In the genomic region with DNA sequence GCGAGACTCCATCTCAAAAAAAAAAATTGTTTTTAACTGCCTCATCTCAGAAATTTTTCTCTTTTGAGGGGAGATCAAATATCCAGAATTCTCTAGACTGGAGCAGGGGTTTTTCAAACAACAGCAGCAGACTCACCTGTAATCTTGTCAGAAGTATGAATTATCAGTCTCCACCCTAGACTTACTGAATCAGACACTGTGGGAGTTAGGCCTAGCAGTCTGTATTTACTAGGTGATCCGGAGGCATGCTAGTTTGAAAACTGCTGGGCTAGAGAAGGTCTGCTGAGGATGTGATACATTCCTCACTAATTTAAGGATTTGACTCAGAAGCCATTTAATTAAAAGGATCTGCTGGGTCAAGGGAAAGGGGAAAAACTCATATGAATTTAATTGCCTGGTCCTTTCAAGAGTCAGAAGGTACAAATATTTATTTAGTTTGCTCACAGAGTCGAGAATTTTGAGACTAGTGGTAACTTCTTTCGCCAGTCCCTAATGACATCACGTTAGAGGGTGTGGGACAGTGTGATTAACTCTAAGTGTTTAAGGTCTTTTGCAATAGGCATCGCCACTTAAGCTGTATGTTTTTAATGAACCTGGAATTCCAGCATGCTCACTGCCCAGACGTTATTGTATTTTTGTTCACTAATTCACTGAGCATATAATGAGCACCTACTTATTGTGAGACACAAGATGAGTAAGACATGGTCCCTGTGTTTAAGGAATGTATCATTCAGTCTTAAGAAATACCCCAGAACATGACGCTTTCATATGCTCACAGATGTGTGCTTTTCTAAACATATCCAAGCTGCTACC, we compare ENCODE assay signal across 12 cellular contexts. TPM values are rescaled to one million over a fixed set of nuclear protein-coding genes. Genes with fewer than 3 reads are reported as not detected.
DNase-seq lines count a peak whose midpoint lies in the region; ATAC-seq lines count a peak whose summit lies in the region.
"Had no signal": no experiment of that assay in that cellular context is flagged by ENCODE, and none has a peak within 500 bp of the region (broad histone marks: within the 10 kb centered on the region; RNA-seq: fewer than 3 reads in every experiment).

No MANE protein-coding gene starts in this region.

- intact Hi-C loops in posterior cingulate gyrus (cut with DNase I), result no loop called here

- in situ Hi-C loops in G401 (cut with HindIII; ENCODE audit: low sequenced_read_pairs), result no loop called here

- DNase-seq in G401 (ENCODE audit: low spot score) (peak; percentile 76), RKO (ENCODE audit: low spot score) (peak; percentile 41), skeletal muscle cell (ENCODE audit: low read depth) (peak; percentile 83), posterior cingulate gyrus (no peak), NCI-H2081 (lab: John Stamatoyannopoulos, UW) (no peak), DMS153 (lab: John Stamatoyannopoulos, UW) (no peak)
- no peak for DNase-seq in activated CD8-positive, alpha-beta memory T cell treated with anti-CD3 and anti-CD28 coated beads, Interleukin-2, amount 50 U/mL, for 48 hours
- DNase-seq: activated CD8-positive, alpha-beta T cell treated with anti-CD3 and anti-CD28 coated beads for 36 hours; dorsolateral prefrontal cortex; sigmoid colon; T-helper 17 cell had no signal

- H3K4me3 ChIP-seq in skeletal muscle cell (ENCODE audit: low read depth, low read length), result no peak overlapping the region
- H3K4me3 ChIP-seq: dorsolateral prefrontal cortex, sigmoid colon had no signal

- peak; percentile 93 for ATAC-seq in esophagus mucosa
- ATAC-seq: activated CD8-positive, alpha-beta T cell treated with anti-CD3 and anti-CD28 coated beads for 36 hours; T-helper 17 cell had no signal

RNA-seq across cellular contexts. Expression of a gene that starts 14.2 kb away (rescaled TPM):
- total RNA-seq in G401 (2014; rRNA removed; shearing (Covaris generic)), result 54.0 and 112 TPM in 2 replicates
- 40.1 TPM for total RNA-seq in esophagus mucosa

RNA-seq across cellular contexts. Expression of a gene that starts 49.9 kb away (rescaled TPM):
- 755 and 829 TPM in 2 replicates for total RNA-seq in G401 (2014; rRNA removed; shearing (Covaris generic))
- total RNA-seq in esophagus mucosa, result 67.0 TPM

Comparison
In these comparisons a context has a peak if more than half of its experiments do, and no peak if none do; other contexts are left out.
1. DNase-seq: peak in G401 (single experiment), RKO (single experiment) and skeletal muscle cell (single experiment); none in posterior cingulate gyrus (0 of 10), NCI-H2081 (0 of 2), activated CD8-positive, alpha-beta memory T cell treated with anti-CD3 and anti-CD28 coated beads, Interleukin-2, amount 50 U/mL, for 48 hours (single experiment) and DMS153 (single experiment).
2. RNA of a gene that starts 49.9 kb away (total RNA-seq): 755 to 829 TPM in G401; 67.0 TPM in esophagus mucosa (single experiment); every median in the first group is over 10 times any median in the second.